29 cellular contexts compared by ENCODE assay signal in genomic region chr10:128116187-128116586, GRCh38.
"Had no signal": no experiment of that assay in that cellular context is flagged by ENCODE, and none has a peak within 500 bp of the region (broad histone marks: within the 10 kb centered on the region; RNA-seq: fewer than 3 reads in every experiment).

No MANE protein-coding gene starts in this region.

- H3K4me1 ChIP-seq: ascending aorta, breast epithelium, colonic mucosa, esophagus muscularis mucosa, foreskin keratinocyte, gastrocnemius medialis, heart left ventricle had no signal

- H3K4me3 Mint-ChIP-seq: activated CD4-positive, alpha-beta T cell treated with anti-CD3 and anti-CD28 coated beads for 36 hours; activated CD4-positive, alpha-beta T cell treated with anti-CD3 and anti-CD28 coated beads, Interleukin-2, amount 10 ng/mL, durations not matched to agents 24 days and 14 days; activated naive CD4-positive, alpha-beta T cell treated with anti-CD3 and anti-CD28 coated beads, Interleukin-2, amount 10 ng/mL, durations not matched to agents 7 days and 5 days; activated naive CD8-positive, alpha-beta T cell treated with anti-CD3 and anti-CD28 coated beads, Interleukin-2, amount 10 ng/mL, durations not matched to agents 7 days and 5 days; activated T-cell treated with anti-CD3 and anti-CD28 coated beads, Interleukin-2, amount 50 U/mL, for 24 hours; activated T-cell treated with anti-CD3 and anti-CD28 coated beads, Interleukin-2, amount 50 U/mL, for 72 hours; brain had no signal

- DNase-seq: activated CD4-positive, alpha-beta T cell treated with anti-CD3 and anti-CD28 coated beads for 36 hours; activated CD4-positive, alpha-beta T cell treated with anti-CD3 and anti-CD28 coated beads, Interleukin-2, amount 10 ng/mL, durations not matched to agents 24 days and 14 days; activated CD4-positive, alpha-beta T cell treated with anti-CD3 and anti-CD28 coated beads, Interleukin-2, amount 50 U/mL, for 4 hours; activated CD4-positive, CD25-positive, alpha-beta regulatory T cell; activated CD4-positive, CD25-positive, alpha-beta regulatory T cell treated with anti-CD3 and anti-CD28 coated beads, Interleukin-2, amount 50 U/mL, for 72 hours; activated CD8-positive, alpha-beta memory T cell treated with anti-CD3 and anti-CD28 coated beads, Interleukin-2, amount 50 U/mL, for 48 hours; activated gamma-delta T cell; activated naive CD4-positive, alpha-beta T cell; activated naive CD4-positive, alpha-beta T cell treated with anti-CD3 and anti-CD28 coated beads, Interleukin-2, amount 10 ng/mL, durations not matched to agents 7 days and 5 days; activated naive CD8-positive, alpha-beta T cell treated with anti-CD3 and anti-CD28 coated beads, Interleukin-2, amount 10 ng/mL, durations not matched to agents 7 days and 5 days; activated T-cell treated with anti-CD3 and anti-CD28 coated beads for 4 hours; activated T-cell treated with anti-CD3 and anti-CD28 coated beads, Interleukin-2, amount 50 U/mL, for 24 hours; activated T-cell treated with anti-CD3 and anti-CD28 coated beads, Interleukin-2, amount 50 U/mL, for 72 hours; central memory CD4-positive, alpha-beta T cell; cerebellar nuclear complex; colonic mucosa; effector CD8-positive, alpha-beta T cell; foreskin keratinocyte; gastrocnemius medialis; glutamatergic neuron; heart left ventricle; hypothalamus; T-helper 2 cell had no signal

- ATAC-seq: activated CD4-positive, alpha-beta T cell treated with anti-CD3 and anti-CD28 coated beads for 36 hours; activated naive CD4-positive, alpha-beta T cell treated with anti-CD3 and anti-CD28 coated beads, Interleukin-2, amount 50 U/mL, for 72 hours; activated T-cell treated with anti-CD3 and anti-CD28 coated beads, Interleukin-2, amount 50 U/mL, for 72 hours; foreskin keratinocyte; gastrocnemius medialis; heart left ventricle had no signal

- H3K4me1 Mint-ChIP-seq: activated CD4-positive, alpha-beta T cell treated with anti-CD3 and anti-CD28 coated beads for 36 hours had no signal

- H3K27me3 ChIP-seq: ascending aorta, breast epithelium, cardiac muscle cell, colonic mucosa, foreskin keratinocyte had no signal

- H3K9me3 Mint-ChIP-seq: activated CD4-positive, alpha-beta T cell treated with anti-CD3 and anti-CD28 coated beads, Interleukin-2, amount 10 ng/mL, durations not matched to agents 24 days and 14 days; activated naive CD4-positive, alpha-beta T cell treated with anti-CD3 and anti-CD28 coated beads, Interleukin-2, amount 10 ng/mL, durations not matched to agents 7 days and 5 days; activated naive CD4-positive, alpha-beta T cell treated with anti-CD3 and anti-CD28 coated beads, Interleukin-2, amount 50 U/mL, for 72 hours; activated naive CD8-positive, alpha-beta T cell treated with anti-CD3 and anti-CD28 coated beads, Interleukin-2, amount 10 ng/mL, durations not matched to agents 7 days and 5 days; activated T-cell treated with anti-CD3 and anti-CD28 coated beads, Interleukin-2, amount 50 U/mL, for 24 hours; activated T-cell treated with anti-CD3 and anti-CD28 coated beads, Interleukin-2, amount 50 U/mL, for 72 hours had no signal

- H3K27me3 Mint-ChIP-seq: activated CD4-positive, alpha-beta T cell treated with anti-CD3 and anti-CD28 coated beads for 36 hours; activated CD4-positive, alpha-beta T cell treated with anti-CD3 and anti-CD28 coated beads, Interleukin-2, amount 10 ng/mL, durations not matched to agents 24 days and 14 days; activated naive CD4-positive, alpha-beta T cell treated with anti-CD3 and anti-CD28 coated beads, Interleukin-2, amount 10 ng/mL, durations not matched to agents 7 days and 5 days; activated naive CD8-positive, alpha-beta T cell treated with anti-CD3 and anti-CD28 coated beads, Interleukin-2, amount 10 ng/mL, durations not matched to agents 7 days and 5 days; activated T-cell treated with anti-CD3 and anti-CD28 coated beads, Interleukin-2, amount 50 U/mL, for 24 hours; brain had no signal

- H3K36me3 ChIP-seq: ascending aorta, breast epithelium, colonic mucosa, esophagus muscularis mucosa, gastrocnemius medialis had no signal

- H3K27ac Mint-ChIP-seq: activated CD4-positive, alpha-beta T cell treated with anti-CD3 and anti-CD28 coated beads for 36 hours; activated CD4-positive, alpha-beta T cell treated with anti-CD3 and anti-CD28 coated beads, Interleukin-2, amount 10 ng/mL, durations not matched to agents 24 days and 14 days; activated naive CD4-positive, alpha-beta T cell treated with anti-CD3 and anti-CD28 coated beads, Interleukin-2, amount 10 ng/mL, durations not matched to agents 7 days and 5 days; activated naive CD8-positive, alpha-beta T cell treated with anti-CD3 and anti-CD28 coated beads, Interleukin-2, amount 10 ng/mL, durations not matched to agents 7 days and 5 days; activated T-cell treated with anti-CD3 and anti-CD28 coated beads, Interleukin-2, amount 50 U/mL, for 24 hours; activated T-cell treated with anti-CD3 and anti-CD28 coated beads, Interleukin-2, amount 50 U/mL, for 72 hours; brain had no signal

- H3K4me3 ChIP-seq: ascending aorta, breast epithelium, cardiac muscle cell, colonic mucosa, esophagus muscularis mucosa, gastrocnemius medialis, heart left ventricle had no signal

- H3K9me3 ChIP-seq: ascending aorta, breast epithelium, colonic mucosa, esophagus muscularis mucosa, gastrocnemius medialis, heart left ventricle had no signal

- H3K27ac ChIP-seq: ascending aorta, breast epithelium, cardiac muscle cell, colonic mucosa, esophagus muscularis mucosa, foreskin keratinocyte, gastrocnemius medialis, heart left ventricle had no signal
